26 cellular contexts compared by ENCODE assay signal in genomic region chr20:54028276-54029011, GRCh38. TPM values are rescaled to one million over a fixed set of nuclear protein-coding genes. Genes with fewer than 3 reads are reported as not detected.
A peak's percentile ranks its signal among the peaks of the same experiment; 100 is the strongest.
DNase-seq lines count a peak whose midpoint lies in the region; ATAC-seq, FAIRE-seq and TF ChIP-seq lines count a peak whose summit lies in the region.
"Had no signal": no experiment of that assay in that cellular context is flagged by ENCODE, and none has a peak within 500 bp of the region (broad histone marks: within the 10 kb centered on the region; RNA-seq: fewer than 3 reads in every experiment).

No MANE protein-coding gene starts in this region.

- H3K4me1 Mint-ChIP-seq in T-helper 17 cell = no peaks in the 10 kb centered on the region
- H3K4me1 Mint-ChIP-seq: naive B cell had no signal

- H3K4me1 ChIP-seq in K562 (replicated peaks in 1 of 2; ENCODE audit: control insufficient read depth in 2 of 2, insufficient read depth in 2 of 2, low read length in 2 of 2) = 0 out of 5 replicates have a peak, but pooled peaks cover 0 to 2% of the 10 kb centered on the region in 2 experiments
- H3K4me1 ChIP-seq: esophagus squamous epithelium, right lobe of liver had no signal

- in situ Hi-C loops in K562 (cut with MboI) = no loop called here

- DNase-seq in HTR-8/SVneo (ENCODE audit: insufficient read length, low spot score) = no peak
- no peak for DNase-seq in K562 (ENCODE audit: extremely low read depth in 1 of 4, low spot score in 3 of 4)
- peak in 42 of 51 donors; percentile 13 to 87 (median 67) for DNase-seq in hypothalamus (lab: John Stamatoyannopoulos, UW)
- DNase-seq in pons (ENCODE audit: low spot score) = peak; percentile 94
- no peak for DNase-seq in activated naive CD4-positive, alpha-beta T cell (lab: John Stamatoyannopoulos, UW)
- no peak for DNase-seq in dermis blood vessel endothelial cell
- DNase-seq in NOMO-1 treated with dmso at 0.1 percent for 144 hours (lab: John Stamatoyannopoulos, UW; ENCODE audit: unreplicated experiment) = no peak
- DNase-seq in T-helper 17 cell = no peak
- DNase-seq: activated CD4-positive, alpha-beta T cell treated with anti-CD3 and anti-CD28 coated beads, Interleukin-2, amount 50 U/mL, for 1 hour; DND-41; endodermal cell; esophagus squamous epithelium; HCEC 1CT; mammary epithelial cell; naive B cell; NCI-H1105; NCI-H2029; right lobe of liver; stimulated activated CD4-positive, alpha-beta T cell treated with anti-CD3 and anti-CD28 coated beads, Interleukin-4, amount 100 ng/mL, for 4 hours; stimulated activated naive CD4-positive, alpha-beta T cell had no signal

- no peak for TF ChIP-seq RAD21 in K562 (CRISPR knock-in tag; conservative IDR thresholded peaks at IDR 0.05 in 1 of 2, IDR thresholded peaks at IDR 0.05 in 1 of 2)

- H3K9ac ChIP-seq in K562 (ENCODE audit: insufficient read depth in 1 of 2, low read depth in 2 of 2, low read length in 2 of 2) = 0 out of 4 replicates have a peak overlapping the region, but pooled peaks of 1 of the 2 experiments have one; percentile 10

- ATAC-seq in K562 (no peak), T-helper 17 cell (no peak)
- ATAC-seq: activated naive CD4-positive, alpha-beta T cell treated with anti-CD3 and anti-CD28 coated beads, Interleukin-2, amount 50 U/mL, for 72 hours; GM12878; right lobe of liver; SK-N-SH treated with all-trans-retinoic acid at 6 μM for 48 hours had no signal

- no peaks in the 10 kb centered on the region for H4K20me1 ChIP-seq in K562 (replicated peaks; ENCODE audit: control insufficient read depth, insufficient read depth, low read length)

- H3K79me2 ChIP-seq in K562 (ENCODE audit: control insufficient read depth, insufficient read depth, low read length) = no peaks in the 10 kb centered on the region

- no peak overlapping the region for H3K27ac Mint-ChIP-seq in T-helper 17 cell
- H3K27ac Mint-ChIP-seq: activated naive CD4-positive, alpha-beta T cell treated with anti-CD3 and anti-CD28 coated beads, Interleukin-2, amount 50 U/mL, for 72 hours; endodermal cell; naive B cell had no signal

- H3K27me3 ChIP-seq in K562 (ENCODE audit: control insufficient read depth in 2 of 2, insufficient read depth in 2 of 2, low read length in 2 of 2) = peaks cover 2 to 15% of the 10 kb centered on the region in 2 experiments; a peak in 4 of 5 replicates
- H3K27me3 ChIP-seq: right lobe of liver had no signal

- peak overlapping the region; percentile 25; the same call in 1 of the 2 replicates for H2AFZ ChIP-seq in K562 (ENCODE audit: low read depth, low read length)

- H3K27me3 Mint-ChIP-seq in T-helper 17 cell = peaks cover 53% of the 10 kb centered on the region

- H3K4me2 ChIP-seq in K562 (ENCODE audit: insufficient read depth, low read length) = peak overlapping the region; percentile 48; the same call in 1 of the 2 replicates

- H3K9me3 ChIP-seq in K562 (replicated peaks; ENCODE audit: control insufficient read depth, insufficient read depth, low read depth, low read length) (no peaks in the 10 kb centered on the region), T-helper 17 cell (ENCODE audit: control insufficient read depth, low read length, poor library complexity, severe bottlenecking) (peaks cover 4% of the 10 kb centered on the region)
- H3K9me3 ChIP-seq: esophagus squamous epithelium, right lobe of liver had no signal

- 12% methylated on average over 22 of the region's 22 CpGs for WGBS in K562 (ENCODE audit: insufficient coverage, low coverage, missing lambda C conversion rate)

- TF ChIP-seq CTCF in K562 (IDR thresholded peaks at IDR 0.05 in 2 of 3, conservative IDR thresholded peaks at IDR 0.05 in 1 of 3; ENCODE audit: insufficient read depth in 2 of 3, low read depth in 1 of 3, low read length in 3 of 3) = no peak

- no peaks in the 10 kb centered on the region for H3K9me1 ChIP-seq in K562 (ENCODE audit: control insufficient read depth, insufficient read depth, low read length)

- H3K27ac ChIP-seq in K562 (ENCODE audit: extremely low read depth, low read depth, low read length) = no peak overlapping the region
- H3K27ac ChIP-seq: esophagus squamous epithelium, right lobe of liver had no signal

- intact Hi-C loops in K562 (cut with micrococcal nuclease) = no loop called here

- FAIRE-seq in HTR-8/SVneo (lab: Jason Lieb, UNC) (peak; percentile 31), K562 (lab: Jason Lieb, UNC) (peak; percentile 29)
- FAIRE-seq: colon, GM12878 had no signal

- CTCF ChIA-PET in K562 (lab: Yijun Ruan, JAX; ENCODE audit: low intra/inter-chr PET ratio) = interaction anchor here (0.6 kb wide), 1 partner anchor 68 kb away, joined by 5 read pairs; no protein-coding TSS in a partner anchor

- no peak for TF ChIP-seq EP300 in K562 (IDR thresholded peaks at IDR 0.05; ENCODE audit: low read length)

- POLR2A ChIA-PET in K562 (lab: Yijun Ruan, JAX) = interaction anchor here (0.8 to 1.0 kb wide), 2 partner anchors 9 to 10 kb away, joined by 3 read pairs; no protein-coding TSS in a partner anchor

- H3K36me3 ChIP-seq in K562 (ENCODE audit: control insufficient read depth, insufficient read depth, low read length) = no peaks in the 10 kb centered on the region
- H3K36me3 ChIP-seq: esophagus squamous epithelium, right lobe of liver had no signal

- no peak for TF ChIP-seq POLR2A in K562 (conservative IDR thresholded peaks at IDR 0.05)

- no TSS peak for BruUV-seq in K562 (replicated peaks; lab: Mats Ljungman, UMichigan)

- no peak overlapping the region for H3K4me3 ChIP-seq in K562
- H3K4me3 ChIP-seq: esophagus squamous epithelium, GM12878, right lobe of liver had no signal

- H3K36me3 Mint-ChIP-seq in T-helper 17 cell (ENCODE audit: low read depth) = no peaks in the 10 kb centered on the region

- H3K4me3 Mint-ChIP-seq in T-helper 17 cell = no peak overlapping the region
- H3K4me3 Mint-ChIP-seq: endodermal cell, naive B cell had no signal

TF ChIP-seq in K562, 482 proteins besides CTCF, POLR2A, EP300 and RAD21:
- TF ChIP-seq RBFOX2 (IDR thresholded peaks at IDR 0.05; ENCODE audit: low read depth, low read length) = no peak
- 0 out of 6 replicates have a peak, but pooled peaks of 1 of the 3 experiments have one; percentile 7 for TF ChIP-seq ZBTB11 (CRISPR knock-in tag; IDR thresholded peaks at IDR 0.05)

RNA-seq across cellular contexts. Expression of gene BCAS1, which starts 42.0 kb away (rescaled TPM):
- total RNA-seq in K562 (2011; cell fraction: chromatin; rRNA removed; ENCODE audit: low replicate concordance) = 0.58 and 0.92 TPM in 2 replicates
- 0.39 and 0.67 TPM in 2 replicates for total RNA-seq in K562 (2011; cell fraction: nucleolus; rRNA removed)
- total RNA-seq in K562 (2011; cell fraction: nucleoplasm; rRNA removed) = 0.51 and 0.69 TPM in 2 replicates
- total RNA-seq in K562 (2014; rRNA removed) = 1.6 and 1.8 TPM in 2 replicates
- total RNA-seq in K562 (2014; rRNA removed; fragmentation: Illumina TruSeq; extraction: Trizol) = 1.1 and 1.5 TPM in 2 replicates
- total RNA-seq in K562 (2015; rRNA removed; fragmentation: Illumina TruSeq; extraction: Trizol) = 0.54 and 0.57 TPM in 2 replicates
- total RNA-seq in K562 (2021) = 0.93 and 1.0 TPM in 2 replicates
- polyA plus RNA-seq in K562 (2011; rRNA removed) = 0.18 and 0.19 TPM in 2 replicates
- polyA plus RNA-seq in K562 (2011; cell fraction: cytosol; rRNA removed) = 0.07 and 0.15 TPM in 2 replicates
- 0.20 and 0.24 TPM in 2 replicates for polyA plus RNA-seq in K562 (2011; cell fraction: nucleus; rRNA removed)
- 0.76 and 1.8 TPM in 2 replicates for polyA plus RNA-seq in K562 (2012)
- polyA plus RNA-seq in K562 (2014; fragmentation: Illumina TruSeq; extraction: Trizol) = 1.3 and 2.3 TPM in 2 replicates
- under 1 TPM; 0.37 to 0.63 TPM for polyA plus RNA-seq in K562 (2014; fragmentation: Nextera tagmentation; extraction: Ambion mirVana)
- polyA plus RNA-seq in K562 (2014; rRNA removed) = 1.0 and 1.1 TPM in 2 replicates
- 0.18 and 0.25 TPM in 2 replicates for polyA minus RNA-seq in K562 (2011; rRNA and poly(A)+ RNA removed)
- not detected in 2 replicates for polyA minus RNA-seq in K562 (2011; cell fraction: cytosol; rRNA and poly(A)+ RNA removed)
- 0.33 and 0.40 TPM in 2 replicates for polyA minus RNA-seq in K562 (2011; cell fraction: nucleus; rRNA and poly(A)+ RNA removed)
- not detected in 2 replicates for total RNA-seq in dermis blood vessel endothelial cell
- under 1 TPM in 1 of 2 donors, not detected in 1; 0.27 TPM for total RNA-seq in T-helper 17 cell
- total RNA-seq: activated naive CD4-positive, alpha-beta T cell treated with anti-CD3 and anti-CD28 coated beads, Interleukin-2, amount 50 U/mL, for 72 hours; endodermal cell; mammary epithelial cell; osteoblast had no signal
- polyA plus RNA-seq: BJ, mammary epithelial cell had no signal

Comparison
In these comparisons a context has a peak if more than half of its experiments do, and no peak if none do; other contexts are left out.
1. DNase-seq: peak in hypothalamus (42 of 51) and pons (single experiment); none in HTR-8/SVneo (single experiment), K562 (0 of 4), activated naive CD4-positive, alpha-beta T cell (0 of 4), dermis blood vessel endothelial cell (single experiment), NOMO-1 treated with dmso at 0.1 percent for 144 hours (single experiment) and T-helper 17 cell (0 of 3).